In the genomic region with DNA sequence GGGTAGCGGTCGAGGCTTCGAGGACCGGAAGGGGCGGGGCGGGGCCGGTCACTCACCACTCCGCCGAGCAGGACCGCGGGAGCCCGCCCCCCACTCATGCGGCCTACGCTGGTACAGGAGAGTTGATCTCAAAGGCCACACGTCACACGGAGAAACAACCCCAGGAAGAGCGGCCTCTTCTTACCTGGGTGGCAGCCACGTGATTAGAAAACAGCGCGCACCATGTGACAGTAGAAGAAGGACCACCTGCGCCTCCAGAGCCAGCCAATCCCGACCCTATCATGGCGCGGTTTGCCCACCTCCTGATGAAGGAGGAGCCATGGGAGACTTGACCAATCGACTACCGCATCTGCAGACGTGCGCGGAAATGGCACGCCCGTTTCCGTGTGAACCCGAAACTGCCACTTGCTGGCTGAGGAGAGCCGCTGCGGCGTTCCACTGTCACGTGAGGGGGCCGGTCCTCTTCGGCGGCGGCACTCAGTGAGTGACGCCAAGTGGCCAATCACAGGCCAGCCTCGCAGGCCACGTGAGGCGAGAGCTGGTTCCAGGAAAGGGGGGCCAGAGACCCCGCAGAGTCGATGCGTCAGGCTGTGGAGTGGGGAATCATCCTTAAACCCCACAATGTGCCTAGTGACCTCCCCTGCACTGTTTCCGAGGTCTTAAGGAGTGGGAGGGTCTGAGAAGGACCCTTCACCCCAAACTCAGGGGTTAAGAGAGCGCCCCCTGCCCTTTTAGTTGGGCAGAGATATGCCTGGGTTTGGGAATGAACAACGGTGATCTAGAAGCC, we compare ENCODE assay signal across 1 cellular context.
TF ChIP-seq lines count a peak whose summit lies in the region.

A gene with protein sequence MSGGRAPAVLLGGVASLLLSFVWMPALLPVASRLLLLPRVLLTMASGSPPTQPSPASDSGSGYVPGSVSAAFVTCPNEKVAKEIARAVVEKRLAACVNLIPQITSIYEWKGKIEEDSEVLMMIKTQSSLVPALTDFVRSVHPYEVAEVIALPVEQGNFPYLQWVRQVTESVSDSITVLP (minus strand): TSS at position 205 of the 787 bp plus-strand sequence. CDS start 107 bp downstream, at position 98.

TF ChIP-seq in GM23338, 12 proteins besides CTCF, POLR2A, EP300 and RAD21:
- TF ChIP-seq, protein P1, sequence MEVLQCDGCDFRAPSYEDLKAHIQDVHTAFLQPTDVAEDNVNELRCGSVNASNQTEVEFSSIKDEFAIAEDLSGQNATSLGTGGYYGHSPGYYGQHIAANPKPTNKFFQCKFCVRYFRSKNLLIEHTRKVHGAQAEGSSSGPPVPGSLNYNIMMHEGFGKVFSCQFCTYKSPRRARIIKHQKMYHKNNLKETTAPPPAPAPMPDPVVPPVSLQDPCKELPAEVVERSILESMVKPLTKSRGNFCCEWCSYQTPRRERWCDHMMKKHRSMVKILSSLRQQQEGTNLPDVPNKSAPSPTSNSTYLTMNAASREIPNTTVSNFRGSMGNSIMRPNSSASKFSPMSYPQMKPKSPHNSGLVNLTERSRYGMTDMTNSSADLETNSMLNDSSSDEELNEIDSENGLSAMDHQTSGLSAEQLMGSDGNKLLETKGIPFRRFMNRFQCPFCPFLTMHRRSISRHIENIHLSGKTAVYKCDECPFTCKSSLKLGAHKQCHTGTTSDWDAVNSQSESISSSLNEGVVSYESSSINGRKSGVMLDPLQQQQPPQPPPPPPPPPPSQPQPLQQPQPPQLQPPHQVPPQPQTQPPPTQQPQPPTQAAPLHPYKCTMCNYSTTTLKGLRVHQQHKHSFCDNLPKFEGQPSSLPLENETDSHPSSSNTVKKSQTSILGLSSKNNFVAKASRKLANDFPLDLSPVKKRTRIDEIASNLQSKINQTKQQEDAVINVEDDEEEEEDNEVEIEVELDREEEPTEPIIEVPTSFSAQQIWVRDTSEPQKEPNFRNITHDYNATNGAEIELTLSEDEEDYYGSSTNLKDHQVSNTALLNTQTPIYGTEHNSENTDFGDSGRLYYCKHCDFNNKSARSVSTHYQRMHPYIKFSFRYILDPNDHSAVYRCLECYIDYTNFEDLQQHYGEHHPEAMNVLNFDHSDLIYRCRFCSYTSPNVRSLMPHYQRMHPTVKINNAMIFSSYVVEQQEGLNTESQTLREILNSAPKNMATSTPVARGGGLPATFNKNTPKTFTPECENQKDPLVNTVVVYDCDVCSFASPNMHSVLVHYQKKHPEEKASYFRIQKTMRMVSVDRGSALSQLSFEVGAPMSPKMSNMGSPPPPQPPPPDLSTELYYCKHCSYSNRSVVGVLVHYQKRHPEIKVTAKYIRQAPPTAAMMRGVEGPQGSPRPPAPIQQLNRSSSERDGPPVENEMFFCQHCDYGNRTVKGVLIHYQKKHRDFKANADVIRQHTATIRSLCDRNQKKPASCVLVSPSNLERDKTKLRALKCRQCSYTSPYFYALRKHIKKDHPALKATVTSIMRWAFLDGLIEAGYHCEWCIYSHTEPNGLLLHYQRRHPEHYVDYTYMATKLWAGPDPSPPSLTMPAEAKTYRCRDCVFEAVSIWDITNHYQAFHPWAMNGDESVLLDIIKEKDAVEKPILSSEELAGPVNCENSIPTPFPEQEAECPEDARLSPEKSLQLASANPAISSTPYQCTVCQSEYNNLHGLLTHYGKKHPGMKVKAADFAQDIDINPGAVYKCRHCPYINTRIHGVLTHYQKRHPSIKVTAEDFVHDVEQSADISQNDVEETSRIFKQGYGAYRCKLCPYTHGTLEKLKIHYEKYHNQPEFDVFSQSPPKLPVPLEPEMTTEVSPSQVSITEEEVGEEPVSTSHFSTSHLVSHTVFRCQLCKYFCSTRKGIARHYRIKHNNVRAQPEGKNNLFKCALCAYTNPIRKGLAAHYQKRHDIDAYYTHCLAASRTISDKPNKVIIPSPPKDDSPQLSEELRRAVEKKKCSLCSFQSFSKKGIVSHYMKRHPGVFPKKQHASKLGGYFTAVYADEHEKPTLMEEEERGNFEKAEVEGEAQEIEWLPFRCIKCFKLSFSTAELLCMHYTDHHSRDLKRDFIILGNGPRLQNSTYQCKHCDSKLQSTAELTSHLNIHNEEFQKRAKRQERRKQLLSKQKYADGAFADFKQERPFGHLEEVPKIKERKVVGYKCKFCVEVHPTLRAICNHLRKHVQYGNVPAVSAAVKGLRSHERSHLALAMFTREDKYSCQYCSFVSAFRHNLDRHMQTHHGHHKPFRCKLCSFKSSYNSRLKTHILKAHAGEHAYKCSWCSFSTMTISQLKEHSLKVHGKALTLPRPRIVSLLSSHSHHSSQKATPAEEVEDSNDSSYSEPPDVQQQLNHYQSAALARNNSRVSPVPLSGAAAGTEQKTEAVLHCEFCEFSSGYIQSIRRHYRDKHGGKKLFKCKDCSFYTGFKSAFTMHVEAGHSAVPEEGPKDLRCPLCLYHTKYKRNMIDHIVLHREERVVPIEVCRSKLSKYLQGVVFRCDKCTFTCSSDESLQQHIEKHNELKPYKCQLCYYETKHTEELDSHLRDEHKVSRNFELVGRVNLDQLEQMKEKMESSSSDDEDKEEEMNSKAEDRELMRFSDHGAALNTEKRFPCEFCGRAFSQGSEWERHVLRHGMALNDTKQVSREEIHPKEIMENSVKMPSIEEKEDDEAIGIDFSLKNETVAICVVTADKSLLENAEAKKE (CRISPR knock-in tag; IDR thresholded peaks at IDR 0.05) = no peak
- TF ChIP-seq NANOG (IDR thresholded peaks at IDR 0.05; ENCODE audit: borderline replicate concordance) (0 out of 2 replicates have a peak, but pooled peaks have one; percentile 13), POLR2AphosphoS5 (IDR thresholded peaks at IDR 0.05; ENCODE audit: low read depth) (peak; percentile 85), ZNF114 (CRISPR knock-in tag; IDR thresholded peaks at IDR 0.05) (no peak), EZH2phosphoT487 (IDR thresholded peaks at IDR 0.05; ENCODE audit: unreplicated experiment) (no peak), CREB1 (CRISPR knock-in tag; IDR thresholded peaks at IDR 0.05; ENCODE audit: low read depth) (peak; percentile 66)
- TF ChIP-seq, protein P2, sequence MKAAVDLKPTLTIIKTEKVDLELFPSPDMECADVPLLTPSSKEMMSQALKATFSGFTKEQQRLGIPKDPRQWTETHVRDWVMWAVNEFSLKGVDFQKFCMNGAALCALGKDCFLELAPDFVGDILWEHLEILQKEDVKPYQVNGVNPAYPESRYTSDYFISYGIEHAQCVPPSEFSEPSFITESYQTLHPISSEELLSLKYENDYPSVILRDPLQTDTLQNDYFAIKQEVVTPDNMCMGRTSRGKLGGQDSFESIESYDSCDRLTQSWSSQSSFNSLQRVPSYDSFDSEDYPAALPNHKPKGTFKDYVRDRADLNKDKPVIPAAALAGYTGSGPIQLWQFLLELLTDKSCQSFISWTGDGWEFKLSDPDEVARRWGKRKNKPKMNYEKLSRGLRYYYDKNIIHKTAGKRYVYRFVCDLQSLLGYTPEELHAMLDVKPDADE (IDR thresholded peaks at IDR 0.05) = 0 out of 2 replicates have a peak, but pooled peaks have one; percentile 57
